Comparison of ENCODE assay signal across 1 cellular context in the genomic region with DNA sequence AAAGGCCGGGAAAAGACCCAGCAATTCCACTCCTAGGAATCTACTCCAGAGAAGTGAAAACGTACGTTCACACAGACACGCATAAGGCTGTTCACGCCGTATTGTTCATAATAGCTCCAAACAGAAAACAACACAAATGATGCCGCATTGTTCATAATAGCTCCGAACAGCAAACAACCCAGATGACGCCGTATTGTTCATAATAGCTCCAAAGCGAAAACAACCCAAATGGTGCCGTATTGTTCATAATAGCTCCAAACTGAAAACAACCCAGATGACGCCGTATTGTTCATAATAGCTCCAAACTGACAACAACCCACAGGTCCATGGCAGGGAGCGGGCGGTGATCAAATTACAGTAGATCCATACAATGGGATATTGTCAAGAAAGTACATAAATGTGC.
A peak's percentile ranks its signal among the peaks of the same experiment; 100 is the strongest.
TF ChIP-seq lines count a peak whose summit lies in the region.

No MANE protein-coding gene starts in this region.

TF ChIP-seq in K562, 482 proteins besides CTCF, POLR2A, EP300 and RAD21 (continued from another document):
- TF ChIP-seq, protein P1, sequence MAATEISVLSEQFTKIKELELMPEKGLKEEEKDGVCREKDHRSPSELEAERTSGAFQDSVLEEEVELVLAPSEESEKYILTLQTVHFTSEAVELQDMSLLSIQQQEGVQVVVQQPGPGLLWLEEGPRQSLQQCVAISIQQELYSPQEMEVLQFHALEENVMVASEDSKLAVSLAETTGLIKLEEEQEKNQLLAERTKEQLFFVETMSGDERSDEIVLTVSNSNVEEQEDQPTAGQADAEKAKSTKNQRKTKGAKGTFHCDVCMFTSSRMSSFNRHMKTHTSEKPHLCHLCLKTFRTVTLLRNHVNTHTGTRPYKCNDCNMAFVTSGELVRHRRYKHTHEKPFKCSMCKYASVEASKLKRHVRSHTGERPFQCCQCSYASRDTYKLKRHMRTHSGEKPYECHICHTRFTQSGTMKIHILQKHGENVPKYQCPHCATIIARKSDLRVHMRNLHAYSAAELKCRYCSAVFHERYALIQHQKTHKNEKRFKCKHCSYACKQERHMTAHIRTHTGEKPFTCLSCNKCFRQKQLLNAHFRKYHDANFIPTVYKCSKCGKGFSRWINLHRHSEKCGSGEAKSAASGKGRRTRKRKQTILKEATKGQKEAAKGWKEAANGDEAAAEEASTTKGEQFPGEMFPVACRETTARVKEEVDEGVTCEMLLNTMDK (IDR thresholded peaks at IDR 0.05; ENCODE audit: borderline replicate concordance, insufficient read depth, low read depth, low read length, poor library complexity, severe bottlenecking): no peak
- peak; percentile 83 for TF ChIP-seq NEUROD1 (IDR thresholded peaks at IDR 0.05; ENCODE audit: borderline replicate concordance, low read depth, low read length, partially characterized antibody)
- TF ChIP-seq RCOR1 (IDR thresholded peaks at IDR 0.05; ENCODE audit: borderline replicate concordance in 1 of 2, low read depth in 2 of 2, low read length in 2 of 2): 0 out of 4 replicates have a peak, but pooled peaks of 1 of the 2 experiments have one; percentile 6
- peak; percentile 34 for TF ChIP-seq HDAC3 (IDR thresholded peaks at IDR 0.05; ENCODE audit: borderline replicate concordance, partially characterized antibody)
- TF ChIP-seq ZNF212 (CRISPR knock-in tag; IDR thresholded peaks at IDR 0.05): no peak
